ENCODE assay signal across 25 cellular contexts in the genomic region with DNA sequence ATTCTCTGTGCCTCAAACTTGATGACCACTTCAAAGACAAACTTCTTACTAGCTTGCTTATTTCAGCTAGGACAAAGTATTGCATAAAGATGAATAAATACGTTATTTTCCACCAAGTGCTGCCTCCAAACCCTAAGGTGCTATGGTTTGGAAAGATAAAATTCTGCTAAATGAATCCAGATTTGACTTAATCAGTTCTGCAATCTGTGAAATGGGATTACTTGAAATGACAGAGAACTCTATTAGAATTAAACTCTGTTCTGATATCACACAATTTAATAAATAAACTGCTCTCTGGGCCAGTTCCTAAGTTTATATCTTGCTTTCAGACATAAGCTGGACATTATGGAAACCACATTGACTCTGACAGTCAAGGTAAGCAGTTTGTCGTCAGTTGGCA.
"Had no signal": no experiment of that assay in that cellular context is flagged by ENCODE, and none has a peak within 500 bp of the region (broad histone marks: within the 10 kb centered on the region; RNA-seq: fewer than 3 reads in every experiment).

No MANE protein-coding gene starts in this region.

- H3K36me3 ChIP-seq: colonic mucosa, esophagus muscularis mucosa, esophagus squamous epithelium, gastrocnemius medialis, gastroesophageal sphincter, heart left ventricle, heart right ventricle had no signal

- H3K79me2 ChIP-seq: hepatocyte had no signal

- H3K4me3 Mint-ChIP-seq: dendritic cell treated with granulocyte-macrophage colony-stimulating factor and Interleukin-4, amounts not matched to agents 40 ng/mL and 50 ng/mL, for 4 days; effector memory CD8-positive, alpha-beta T cell; endodermal cell had no signal

- H3K27me3 Mint-ChIP-seq: dendritic cell treated with granulocyte-macrophage colony-stimulating factor and Interleukin-4, amounts not matched to agents 40 ng/mL and 50 ng/mL, for 4 days; effector memory CD8-positive, alpha-beta T cell had no signal

- H2AFZ ChIP-seq: hepatocyte had no signal

- H3K4me2 ChIP-seq: hepatocyte had no signal

- DNase-seq: colonic mucosa; cortex of kidney; dermis blood vessel endothelial cell; dorsolateral prefrontal cortex; effector CD4-positive, alpha-beta T cell; effector CD8-positive, alpha-beta T cell; effector memory CD4-positive, alpha-beta T cell; effector memory CD8-positive, alpha-beta T cell; endodermal cell; erythroblast; esophagus squamous epithelium; foreskin fibroblast; foreskin keratinocyte; foreskin melanocyte; gastrocnemius medialis; head of caudate nucleus; heart left ventricle; heart right ventricle had no signal

- H3K27me3 ChIP-seq: colonic mucosa, dorsolateral prefrontal cortex, esophagus muscularis mucosa, esophagus squamous epithelium, foreskin keratinocyte, gastrocnemius medialis, gastroesophageal sphincter, heart right ventricle had no signal

- H3K27ac Mint-ChIP-seq: dendritic cell treated with granulocyte-macrophage colony-stimulating factor and Interleukin-4, amounts not matched to agents 40 ng/mL and 50 ng/mL, for 4 days; effector memory CD8-positive, alpha-beta T cell; endodermal cell had no signal

- H3K9me3 ChIP-seq: colonic mucosa, esophagus muscularis mucosa, esophagus squamous epithelium, gastrocnemius medialis, gastroesophageal sphincter, heart left ventricle, heart right ventricle had no signal

- ATAC-seq: effector memory CD8-positive, alpha-beta T cell; esophagus mucosa; foreskin keratinocyte; gastrocnemius medialis; gastroesophageal sphincter; heart left ventricle; heart right ventricle had no signal

- H3K4me3 ChIP-seq: colonic mucosa, coronary artery, dorsolateral prefrontal cortex, esophagus muscularis mucosa, esophagus squamous epithelium, gastrocnemius medialis, gastroesophageal sphincter, heart left ventricle, heart right ventricle, hepatocyte had no signal

- H3K9me3 Mint-ChIP-seq: dendritic cell treated with granulocyte-macrophage colony-stimulating factor and Interleukin-4, amounts not matched to agents 40 ng/mL and 50 ng/mL, for 4 days; endodermal cell had no signal

- H3K4me1 ChIP-seq: colonic mucosa, gastrocnemius medialis had no signal

- H3K4me1 Mint-ChIP-seq: endodermal cell had no signal

- H3K27ac ChIP-seq: colonic mucosa, coronary artery, dorsolateral prefrontal cortex, epithelial cell of prostate, esophagus muscularis mucosa, esophagus squamous epithelium, foreskin keratinocyte, gastrocnemius medialis, gastroesophageal sphincter, heart left ventricle, heart right ventricle, hepatocyte had no signal
